8 cellular contexts compared by ENCODE assay signal in the genomic region with DNA sequence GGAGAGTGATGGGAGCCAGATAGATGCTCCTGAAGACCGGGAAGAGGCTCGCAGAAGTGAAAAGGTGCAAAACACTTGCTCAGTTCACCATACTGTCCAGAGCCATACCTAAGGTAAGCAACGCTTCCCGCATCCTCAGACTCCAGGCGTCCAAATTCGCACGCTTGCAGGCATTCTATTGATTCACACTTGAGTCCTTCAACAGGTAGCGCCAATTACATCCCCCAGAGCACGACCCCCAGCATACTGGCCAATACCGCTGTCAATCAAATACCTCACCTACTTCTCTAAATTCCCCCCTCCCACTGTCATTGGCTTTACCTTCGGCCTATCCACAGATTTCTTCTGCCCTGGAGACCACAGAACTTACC. TPM values are rescaled to one million over a fixed set of nuclear protein-coding genes. Genes with fewer than 3 reads are reported as not detected.
A peak's percentile ranks its signal among the peaks of the same experiment; 100 is the strongest.
DNase-seq lines count a peak whose midpoint lies in the region; ATAC-seq and TF ChIP-seq lines count a peak whose summit lies in the region.

No MANE protein-coding gene starts in this region.

- peaks cover 7% of the 10 kb centered on the region for H3K4me1 ChIP-seq in CD8-positive, alpha-beta memory T cell (ENCODE audit: insufficient read depth, low read length)
- H3K4me1 ChIP-seq in ascending aorta, result peaks cover 6 to 9% of the 10 kb centered on the region in 2 donors

- TF ChIP-seq CTCF in ascending aorta (IDR thresholded peaks at IDR 0.05), result no peak
- TF ChIP-seq CTCF in nephron (IDR thresholded peaks at IDR 0.05; ENCODE audit: unreplicated experiment in 3 of 3), result no peak
- no peak for TF ChIP-seq CTCF in GM10248 (IDR thresholded peaks at IDR 0.05; ENCODE audit: control extremely low read depth, extremely low read depth, low read depth, missing control alignments)

- no peak overlapping the region for H3K4me3 ChIP-seq in CD8-positive, alpha-beta memory T cell (ENCODE audit: low read length)
- H3K4me3 ChIP-seq in ascending aorta, result peak overlapping the region; percentile 61 to 64
- H3K4me3 ChIP-seq in MG63, result no peak overlapping the region

- H3K9me3 ChIP-seq in CD8-positive, alpha-beta memory T cell (ENCODE audit: low read length), result no peaks in the 10 kb centered on the region
- H3K9me3 ChIP-seq in ascending aorta, result no peaks in the 10 kb centered on the region
- no peaks in the 10 kb centered on the region for H3K9me3 ChIP-seq in MG63

- H3K27me3 ChIP-seq in CD8-positive, alpha-beta memory T cell (ENCODE audit: insufficient read depth, low read length, poor library complexity, severe bottlenecking), result peaks cover 19% of the 10 kb centered on the region
- H3K27me3 ChIP-seq in ascending aorta, result no peaks in the 10 kb centered on the region
- H3K27me3 ChIP-seq in MG63, result peaks cover 70% of the 10 kb centered on the region

- peaks cover 0 to 18% (median 10%) of the 10 kb centered on the region in 5 donors for H3K9me3 Mint-ChIP-seq in CD8-positive, alpha-beta memory T cell
- H3K9me3 Mint-ChIP-seq in nephron, result peaks cover 3% of the 10 kb centered on the region

- POLR2A ChIA-PET in CD8-positive, alpha-beta memory T cell (lab: Charles Lee), result no interaction called here
- POLR2A ChIA-PET in GM10248 (lab: Yijun Ruan, JAX), result no interaction called here

- peak overlapping the region in 6 of 7 donors; percentile 43 to 75 (median 68) for H3K4me3 Mint-ChIP-seq in CD8-positive, alpha-beta memory T cell
- peak overlapping the region; percentile 79 to 94 (median 80) for H3K4me3 Mint-ChIP-seq in nephron

- H3K36me3 ChIP-seq in CD8-positive, alpha-beta memory T cell (ENCODE audit: insufficient read depth, low read length), result no peaks in the 10 kb centered on the region
- H3K36me3 ChIP-seq in ascending aorta, result no peaks in the 10 kb centered on the region
- no peaks in the 10 kb centered on the region for H3K36me3 ChIP-seq in MG63

- H3K27ac ChIP-seq in CD8-positive, alpha-beta memory T cell (ENCODE audit: low read depth, low read length), result no peak overlapping the region
- no peak overlapping the region for H3K27ac ChIP-seq in ascending aorta

- peaks cover 0 to 2% (median 0%) of the 10 kb centered on the region in 3 donors for H3K36me3 Mint-ChIP-seq in CD8-positive, alpha-beta memory T cell
- H3K36me3 Mint-ChIP-seq in nephron (ENCODE audit: low read depth), result no peaks in the 10 kb centered on the region

- H3K27me3 Mint-ChIP-seq in CD8-positive, alpha-beta memory T cell, result peaks cover 44 to 67% of the 10 kb centered on the region in 2 donors
- H3K27me3 Mint-ChIP-seq in nephron (ENCODE audit: low read depth), result peaks cover 57% of the 10 kb centered on the region

- no peak for DNase-seq in CD8-positive, alpha-beta memory T cell
- DNase-seq in ascending aorta (ENCODE audit: low spot score in 2 of 2), result no peak
- DNase-seq in GM10248 (ENCODE audit: extremely low spot score), result no peak
- no peak for DNase-seq in MG63
- DNase-seq in HCEC 1CT, result no peak

- peaks cover 16 to 23% (median 19%) of the 10 kb centered on the region in 3 donors for H3K4me1 Mint-ChIP-seq in CD8-positive, alpha-beta memory T cell
- peaks cover 15% of the 10 kb centered on the region for H3K4me1 Mint-ChIP-seq in nephron

- intact Hi-C loops in ascending aorta (cut with DNase I), result no loop called here

- H3K27ac Mint-ChIP-seq in CD8-positive, alpha-beta memory T cell, result no peak overlapping the region
- H3K27ac Mint-ChIP-seq in nephron, result no peak overlapping the region

- CTCF ChIA-PET in CD8-positive, alpha-beta memory T cell (lab: Charles Lee), result no interaction called here
- CTCF ChIA-PET in GM10248 (lab: Yijun Ruan, JAX), result interaction anchor here (1.4 kb wide), 1 partner anchor 26 kb away, joined by 4 read pairs; no protein-coding TSS in a partner anchor

- ATAC-seq in HG02763 (IDR thresholded peaks at IDR 0.05; ENCODE audit: unreplicated experiment), result peak; percentile 16
- no peak for ATAC-seq in GM21447 (IDR thresholded peaks at IDR 0.05; ENCODE audit: unreplicated experiment)

RNA-seq across cellular contexts. Expression of a gene that starts 0.4 kb away (rescaled TPM):
- not detected for total RNA-seq in CD8-positive, alpha-beta memory T cell
- not detected for polyA plus RNA-seq in CD8-positive, alpha-beta memory T cell
- total RNA-seq in ascending aorta, result not detected
- total RNA-seq in MG63 (2014; rRNA removed; shearing (Covaris generic); ENCODE audit: low replicate concordance), result not detected in 2 replicates

Comparison
In these comparisons a context has a peak if more than half of its experiments do, and no peak if none do; other contexts are left out.
1. H3K4me3 ChIP-seq: peak in ascending aorta (2 of 2); none in CD8-positive, alpha-beta memory T cell (single experiment) and MG63 (single experiment).